1 cellular context compared by ENCODE assay signal in genomic region chr12:27859648-27860047, GRCh38.
TF ChIP-seq lines count a peak whose summit lies in the region.

No MANE protein-coding gene starts in this region.

TF ChIP-seq in IMR-90, 13 proteins besides CTCF, POLR2A, EP300 and RAD21 (continued from another document):
- TF ChIP-seq USF2 (IDR thresholded peaks at IDR 0.05; ENCODE audit: low read depth, low read length) (no peak), MAZ (IDR thresholded peaks at IDR 0.05; ENCODE audit: borderline replicate concordance, low read depth, low read length) (no peak), RCOR1 (IDR thresholded peaks at IDR 0.05; ENCODE audit: insufficient replicate concordance, low read length) (no peak), ELK1 (IDR thresholded peaks at IDR 0.05; ENCODE audit: borderline replicate concordance, low read depth, low read length) (no peak), BHLHE40 (IDR thresholded peaks at IDR 0.05; ENCODE audit: low read depth, low read length) (no peak), RFX5 (IDR thresholded peaks at IDR 0.05; ENCODE audit: low read depth, low read length) (no peak), CHD1 (IDR thresholded peaks at IDR 0.05; ENCODE audit: low read depth, low read length) (no peak)
TF ChIP-seq in IMR-90: peak in this region for 0.
